ENCODE assay signal across 2 cellular contexts in genomic region chr14:81429749-81430148, GRCh38. TPM values are rescaled to one million over a fixed set of nuclear protein-coding genes. Genes with fewer than 3 reads are reported as not detected.
"Had no signal": no experiment of that assay in that cellular context is flagged by ENCODE, and none has a peak within 500 bp of the region (broad histone marks: within the 10 kb centered on the region; RNA-seq: fewer than 3 reads in every experiment).

No MANE protein-coding gene starts in this region.

RNA-seq across cellular contexts. Expression of gene STON2, which starts 29.6 kb away (rescaled TPM):
- total RNA-seq: GM23248, IMR-90 had no signal
- polyA plus RNA-seq: IMR-90 had no signal
